Comparison of ENCODE assay signal across 17 cellular contexts in the genomic region with DNA sequence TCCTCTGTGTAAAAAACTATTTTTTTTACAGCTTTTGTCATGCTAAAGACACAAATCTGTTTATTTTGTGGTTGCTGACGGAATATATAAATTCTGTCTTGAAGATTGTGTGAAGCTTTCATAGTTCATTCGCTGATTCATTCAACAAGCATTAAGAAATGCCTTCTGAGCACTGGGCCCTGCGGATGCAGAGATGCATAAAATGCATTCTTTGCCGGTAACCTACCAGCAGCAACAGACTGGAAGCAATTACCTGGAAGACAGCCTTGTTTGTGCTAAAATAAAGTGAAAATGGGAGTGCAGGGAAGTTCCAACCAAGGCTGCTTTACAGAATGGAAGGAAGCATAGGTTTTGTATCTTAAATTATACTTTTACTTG.
DNase-seq lines count a peak whose midpoint lies in the region; ATAC-seq, FAIRE-seq and TF ChIP-seq lines count a peak whose summit lies in the region.
"Had no signal": no experiment of that assay in that cellular context is flagged by ENCODE, and none has a peak within 500 bp of the region (broad histone marks: within the 10 kb centered on the region; RNA-seq: fewer than 3 reads in every experiment).

No MANE protein-coding gene starts in this region.

- peak overlapping the region; percentile 70 for H3K4me2 ChIP-seq in A549

- H3K27ac ChIP-seq in A549 (peak overlapping the region; percentile 54 to 68), small intestine (ENCODE audit: low read depth in 1 of 2, low read length in 1 of 2) (no peak overlapping the region)
- H3K27ac ChIP-seq: cardiac muscle cell, sigmoid colon had no signal

- FAIRE-seq in A549 (lab: Jason Lieb, UNC) (no peak), small intestine (lab: Jason Lieb, UNC) (no peak)
- FAIRE-seq: A204.1 had no signal

- CTCF ChIA-PET in A549 (lab: Yijun Ruan, JAX), result no interaction called here
- CTCF ChIA-PET in WTC11 (lab: Charles Lee), result interaction anchor here (1.4 kb wide), 2 partner anchors 23 to 31 kb away, joined by 3 to 8 read pairs; no protein-coding TSS in a partner anchor

- H3K36me3 ChIP-seq in small intestine (ENCODE audit: control insufficient read depth in 2 of 2, insufficient read depth in 2 of 2, low read length in 2 of 2), result no peaks in the 10 kb centered on the region
- H3K36me3 ChIP-seq: cardiac muscle cell, sigmoid colon had no signal

- TF ChIP-seq CTCF in A549 (IDR thresholded peaks at IDR 0.05) (no peak), HFF-Myc (IDR thresholded peaks at IDR 0.05; ENCODE audit: low read depth, low read length, missing control alignments) (no peak), WTC11 (IDR thresholded peaks at IDR 0.05) (no peak)

- H3K9me3 Mint-ChIP-seq in WTC11, result no peaks in the 10 kb centered on the region

- DNase-seq in A549 (ENCODE audit: low read depth in 1 of 2, low spot score in 1 of 2), result peak in 1 of 2 experiments; percentile 35
- DNase-seq in HFF-Myc (ENCODE audit: extremely low read depth, low read depth), result peak; percentile 29
- DNase-seq in WTC11 (ENCODE audit: low spot score), result no peak
- DNase-seq in hepatic stellate cell (ENCODE audit: low spot score), result peak; percentile 34
- DNase-seq in activated CD4-positive, alpha-beta T cell treated with anti-CD3 and anti-CD28 coated beads, Interleukin-2, amount 50 U/mL, for 1 hour, result no peak
- DNase-seq in NCI-H82 treated with DMSO at 0.1 percent for 48 hours (lab: John Stamatoyannopoulos, UW; ENCODE audit: unreplicated experiment), result no peak
- DNase-seq in NCI-H345 treated with DMSO at 0.1 percent for 48 hours (lab: John Stamatoyannopoulos, UW; ENCODE audit: unreplicated experiment), result no peak
- no peak for DNase-seq in small intestine
- DNase-seq: activated CD4-positive, alpha-beta T cell treated with anti-CD3 and anti-CD28 coated beads for 4 hours; DND-41; NCI-H1694 treated with DMSO at 0.1 percent for 48 hours; sigmoid colon; T-helper 1 cell had no signal

- H3K9me3 ChIP-seq in A549 (no peaks in the 10 kb centered on the region), small intestine (ENCODE audit: control insufficient read depth, low read depth) (no peaks in the 10 kb centered on the region)
- H3K9me3 ChIP-seq: sigmoid colon had no signal

- peak in 1 of 2 experiments; percentile 77; a peak in 3 of 6 replicates for ATAC-seq in A549
- peak; percentile 35; the same call in 1 of the 2 replicates for ATAC-seq in WTC11
- ATAC-seq: HCT116 had no signal

- H3K4me3 ChIP-seq in A549, result no peak overlapping the region
- H3K4me3 ChIP-seq in HFF-Myc (replicated peaks; ENCODE audit: low read depth, low read length), result no peak overlapping the region
- no peak overlapping the region for H3K4me3 ChIP-seq in small intestine (ENCODE audit: low read depth in 1 of 2, low read length in 2 of 2)
- H3K4me3 ChIP-seq: cardiac muscle cell, sigmoid colon had no signal

- peak overlapping the region; percentile 24; the same call in 1 of the 2 replicates for H3K4me3 Mint-ChIP-seq in WTC11
- H3K4me3 Mint-ChIP-seq: IgD-negative memory B cell had no signal

- H3K27me3 Mint-ChIP-seq in WTC11 (ENCODE audit: low read depth), result peaks cover 4% of the 10 kb centered on the region; the same call in 1 of the 2 replicates

- H3K36me3 Mint-ChIP-seq in WTC11, result no peaks in the 10 kb centered on the region
- H3K36me3 Mint-ChIP-seq: IgD-negative memory B cell had no signal

- peaks cover 34% of the 10 kb centered on the region for H3K4me1 Mint-ChIP-seq in WTC11

- no peak for TF ChIP-seq POLR2A in A549 (IDR thresholded peaks at IDR 0.05; ENCODE audit: low read length)

- POLR2A ChIA-PET in A549 (lab: Yijun Ruan, JAX) (no interaction called here), WTC11 (lab: Charles Lee) (interaction anchor here (0.6 to 0.7 kb wide), 2 partner anchors 114 to 563 kb away, joined by 4 to 5 read pairs; no protein-coding TSS in a partner anchor)

- no peak for TF ChIP-seq RAD21 in A549 (conservative IDR thresholded peaks at IDR 0.05 in 1 of 2, IDR thresholded peaks at IDR 0.05 in 1 of 2)

- H3K4me1 ChIP-seq in A549 (peaks cover 23% of the 10 kb centered on the region), small intestine (ENCODE audit: control insufficient read depth in 2 of 2, insufficient read depth in 1 of 2, low read depth in 1 of 2, low read length in 1 of 2) (no peaks in the 10 kb centered on the region)
- H3K4me1 ChIP-seq: sigmoid colon had no signal

- 2% methylated on average over 4 of the region's 4 CpGs for WGBS in A549 (ENCODE audit: missing lambda C conversion rate)
- WGBS in small intestine, 3 donors, result 78 to 89% (median 79%) methylated on average over 4 of the region's 4 CpGs

- TF ChIP-seq EP300 in A549 (IDR thresholded peaks at IDR 0.05), result no peak

- no peaks in the 10 kb centered on the region for H3K27me3 ChIP-seq in small intestine (ENCODE audit: control insufficient read depth in 2 of 2, insufficient read depth in 2 of 2, low read length in 2 of 2)
- H3K27me3 ChIP-seq: cardiac muscle cell, sigmoid colon had no signal

- 0 out of 2 replicates have a peak overlapping the region, but pooled peaks have one; percentile 67 for H3K27ac Mint-ChIP-seq in WTC11
- H3K27ac Mint-ChIP-seq: IgD-negative memory B cell had no signal

TF ChIP-seq in A549, 52 proteins besides CTCF, POLR2A, EP300 and RAD21 (continues in another document):
- TF ChIP-seq HOXA7 (CRISPR knock-in tag; IDR thresholded peaks at IDR 0.05), result no peak
- TF ChIP-seq TP53 (CRISPR knock-in tag; IDR thresholded peaks at IDR 0.05), result no peak
- TF ChIP-seq, protein P1, sequence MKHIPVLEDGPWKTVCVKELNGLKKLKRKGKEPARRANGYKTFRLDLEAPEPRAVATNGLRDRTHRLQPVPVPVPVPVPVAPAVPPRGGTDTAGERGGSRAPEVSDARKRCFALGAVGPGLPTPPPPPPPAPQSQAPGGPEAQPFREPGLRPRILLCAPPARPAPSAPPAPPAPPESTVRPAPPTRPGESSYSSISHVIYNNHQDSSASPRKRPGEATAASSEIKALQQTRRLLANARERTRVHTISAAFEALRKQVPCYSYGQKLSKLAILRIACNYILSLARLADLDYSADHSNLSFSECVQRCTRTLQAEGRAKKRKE (CRISPR knock-in tag; IDR thresholded peaks at IDR 0.05; ENCODE audit: low read depth), result no peak
- TF ChIP-seq CEBPB (IDR thresholded peaks at IDR 0.05), result 0 out of 4 replicates have a peak, but pooled peaks of 1 of the 2 experiments have one; percentile 8
- TF ChIP-seq BCL3 (IDR thresholded peaks at IDR 0.05), result no peak
- no peak for TF ChIP-seq HOXB5 (CRISPR knock-in tag; IDR thresholded peaks at IDR 0.05)
- TF ChIP-seq FOSB (CRISPR knock-in tag; IDR thresholded peaks at IDR 0.05), result no peak
- TF ChIP-seq FOSL2 (IDR thresholded peaks at IDR 0.05), result no peak
- TF ChIP-seq FOSL2 (CRISPR knock-in tag; IDR thresholded peaks at IDR 0.05), result peak; percentile 32
- no peak for TF ChIP-seq EHMT2 (IDR thresholded peaks at IDR 0.05; ENCODE audit: low read depth)
- no peak for TF ChIP-seq CBX2 (IDR thresholded peaks at IDR 0.05; ENCODE audit: borderline replicate concordance, low read depth)
- no peak for TF ChIP-seq ZC3H11A (IDR thresholded peaks at IDR 0.05)
- TF ChIP-seq ZSCAN20 (CRISPR knock-in tag; IDR thresholded peaks at IDR 0.05), result no peak
- TF ChIP-seq JUNB (IDR thresholded peaks at IDR 0.05), result no peak

TF ChIP-seq in WTC11, 78 proteins besides CTCF, POLR2A, EP300 and RAD21:
- TF ChIP-seq, protein P2, sequence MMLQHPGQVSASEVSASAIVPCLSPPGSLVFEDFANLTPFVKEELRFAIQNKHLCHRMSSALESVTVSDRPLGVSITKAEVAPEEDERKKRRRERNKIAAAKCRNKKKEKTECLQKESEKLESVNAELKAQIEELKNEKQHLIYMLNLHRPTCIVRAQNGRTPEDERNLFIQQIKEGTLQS (CRISPR knock-in tag; conservative IDR thresholded peaks at IDR 0.05), result no peak
- no peak for TF ChIP-seq JAZF1 (CRISPR knock-in tag; IDR thresholded peaks at IDR 0.05)
- TF ChIP-seq ZNF232 (CRISPR knock-in tag; IDR thresholded peaks at IDR 0.05), result no peak
- TF ChIP-seq ZNF317 (CRISPR knock-in tag; IDR thresholded peaks at IDR 0.05; ENCODE audit: borderline replicate concordance, low read depth), result no peak

Comparison
In these comparisons a context has a peak if more than half of its experiments do, and no peak if none do; other contexts are left out.
1. DNase-seq: peak in HFF-Myc (single experiment) and hepatic stellate cell (single experiment); none in WTC11 (single experiment), activated CD4-positive, alpha-beta T cell treated with anti-CD3 and anti-CD28 coated beads, Interleukin-2, amount 50 U/mL, for 1 hour (single experiment), NCI-H82 treated with DMSO at 0.1 percent for 48 hours (single experiment), NCI-H345 treated with DMSO at 0.1 percent for 48 hours (single experiment) and small intestine (single experiment).
2. H3K27ac ChIP-seq: peak in A549 (2 of 2); none in small intestine (0 of 2).